Comparison of ENCODE assay signal across 17 cellular contexts in the genomic region with DNA sequence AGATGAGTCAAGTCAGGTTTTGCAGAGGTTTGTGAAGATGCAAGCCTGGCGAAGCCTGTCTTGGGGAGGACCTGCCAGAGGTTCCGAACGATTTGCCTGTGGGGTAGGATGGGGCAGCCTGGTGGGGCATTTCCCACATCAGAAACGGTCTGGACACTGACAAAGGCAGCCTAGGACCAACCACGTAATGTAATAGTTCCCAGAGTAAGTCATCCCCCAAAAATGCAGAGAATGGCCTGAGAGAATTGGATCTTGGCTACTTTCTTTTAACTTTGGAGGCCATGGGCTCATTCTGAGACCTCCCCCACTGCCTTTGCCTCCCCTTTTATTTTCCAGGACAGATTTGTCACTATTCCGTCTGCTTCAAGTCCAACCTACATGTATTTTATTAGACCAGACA.
DNase-seq lines count a peak whose midpoint lies in the region; FAIRE-seq lines count a peak whose summit lies in the region.
"Had no signal": no experiment of that assay in that cellular context is flagged by ENCODE, and none has a peak within 500 bp of the region (broad histone marks: within the 10 kb centered on the region; RNA-seq: fewer than 3 reads in every experiment).

No MANE protein-coding gene starts in this region.

- H3K36me3 ChIP-seq in H7 (replicated peaks; ENCODE audit: control insufficient read depth, insufficient read depth, low read length) = peaks cover 5% of the 10 kb centered on the region

- H3K4me3 ChIP-seq in H7 (ENCODE audit: insufficient read depth, low read depth, low read length) = no peak overlapping the region
- H3K4me3 ChIP-seq: gastroesophageal sphincter, testis had no signal

- DNase-seq in HCEC 1CT = peak; percentile 66
- DNase-seq in amniotic stem cell (lab: John Stamatoyannopoulos, UW) = peak; percentile 29
- DNase-seq in iris pigment epithelial cell (ENCODE audit: low read depth) = peak; percentile 87
- DNase-seq in urothelium cell line (ENCODE audit: low spot score) = peak; percentile 56
- no peak for DNase-seq in NCI-H2029 treated with DMSO at 0.1 percent for 48 hours (lab: John Stamatoyannopoulos, UW)
- DNase-seq in H7 = no peak
- DNase-seq in DMS153 (lab: John Stamatoyannopoulos, UW) = no peak
- DNase-seq: activated CD8-positive, alpha-beta memory T cell treated with anti-CD3 and anti-CD28 coated beads, Interleukin-2, amount 50 U/mL, for 48 hours; NCI-H1105 treated with DMSO at 0.1 percent for 48 hours; NCI-H510A treated with DMSO at 0.1 percent for 48 hours; SIG-M5; small intestine; testis; WERI-Rb-1 had no signal

- FAIRE-seq in urothelium cell line (lab: Jason Lieb, UNC) = no peak
- FAIRE-seq: GM19239, H1, small intestine had no signal

- no peaks in the 10 kb centered on the region for H3K27me3 ChIP-seq in H7 (ENCODE audit: control insufficient read depth, insufficient read depth, low read length)
- H3K27me3 ChIP-seq: gastroesophageal sphincter, testis had no signal

Comparison
In these comparisons a context has a peak if more than half of its experiments do, and no peak if none do; other contexts are left out.
1. DNase-seq: peak in HCEC 1CT (single experiment), amniotic stem cell (single experiment), iris pigment epithelial cell (single experiment) and urothelium cell line (single experiment); none in NCI-H2029 treated with DMSO at 0.1 percent for 48 hours (single experiment), H7 (single experiment) and DMS153 (single experiment).